18 cellular contexts compared by ENCODE assay signal in genomic region chr1:204997616-204998015, GRCh38. TPM values are rescaled to one million over a fixed set of nuclear protein-coding genes. Genes with fewer than 3 reads are reported as not detected.
DNase-seq lines count a peak whose midpoint lies in the region; ATAC-seq, FAIRE-seq and TF ChIP-seq lines count a peak whose summit lies in the region.
"Had no signal": no experiment of that assay in that cellular context is flagged by ENCODE, and none has a peak within 500 bp of the region (broad histone marks: within the 10 kb centered on the region; RNA-seq: fewer than 3 reads in every experiment).

No MANE protein-coding gene starts in this region.

- H3K27me3 ChIP-seq in gastroesophageal sphincter, result no peaks in the 10 kb centered on the region
- no peaks in the 10 kb centered on the region for H3K27me3 ChIP-seq in stomach smooth muscle (ENCODE audit: control insufficient read depth in 1 of 2, insufficient read depth in 2 of 2, low read length in 2 of 2)

- H3K27ac Mint-ChIP-seq in nephron, result peak overlapping the region in 2 of 3 experiments; percentile 79 to 84
- H3K27ac Mint-ChIP-seq in activated CD4-positive, alpha-beta memory T cell treated with anti-CD3 and anti-CD28 coated beads, Interleukin-2, amount 10 ng/mL, durations not matched to agents 7 days and 5 days, result no peak overlapping the region

- peaks cover 11% of the 10 kb centered on the region for H3K27me3 Mint-ChIP-seq in nephron (ENCODE audit: low read depth)
- H3K27me3 Mint-ChIP-seq in activated CD4-positive, alpha-beta memory T cell treated with anti-CD3 and anti-CD28 coated beads, Interleukin-2, amount 10 ng/mL, durations not matched to agents 7 days and 5 days, result peaks cover 4% of the 10 kb centered on the region

- no peaks in the 10 kb centered on the region for H3K9me3 Mint-ChIP-seq in nephron
- H3K9me3 Mint-ChIP-seq in activated CD4-positive, alpha-beta memory T cell treated with anti-CD3 and anti-CD28 coated beads, Interleukin-2, amount 10 ng/mL, durations not matched to agents 7 days and 5 days, result no peaks in the 10 kb centered on the region

- H3K4me3 Mint-ChIP-seq in nephron, result no peak overlapping the region
- no peak overlapping the region for H3K4me3 Mint-ChIP-seq in activated CD4-positive, alpha-beta memory T cell treated with anti-CD3 and anti-CD28 coated beads, Interleukin-2, amount 10 ng/mL, durations not matched to agents 7 days and 5 days

- peaks cover 0 to 22% (median 0%) of the 10 kb centered on the region in 3 donors for H3K4me1 ChIP-seq in gastroesophageal sphincter
- H3K4me1 ChIP-seq in stomach smooth muscle (ENCODE audit: control insufficient read depth, insufficient read depth, low read length), result peaks cover 12% of the 10 kb centered on the region
- H3K4me1 ChIP-seq: HAP-1, parathyroid adenoma had no signal

- POLR2A ChIA-PET in activated CD4-positive, alpha-beta memory T cell treated with anti-CD3 and anti-CD28 coated beads, Interleukin-2, amount 10 ng/mL, durations not matched to agents 7 days and 5 days (lab: Charles Lee), result no interaction called here

- no peak overlapping the region for H3K4me3 ChIP-seq in gastroesophageal sphincter
- no peak overlapping the region for H3K4me3 ChIP-seq in stomach smooth muscle (ENCODE audit: low read length in 2 of 2)
- H3K4me3 ChIP-seq: HAP-1, thoracic aorta had no signal

- TF ChIP-seq CTCF in gastroesophageal sphincter (IDR thresholded peaks at IDR 0.05), result no peak
- TF ChIP-seq CTCF in nephron (IDR thresholded peaks at IDR 0.05; ENCODE audit: unreplicated experiment in 3 of 3), result no peak

- TF ChIP-seq EP300 in gastroesophageal sphincter (IDR thresholded peaks at IDR 0.05), result no peak

- no peak for TF ChIP-seq POLR2A in gastroesophageal sphincter (IDR thresholded peaks at IDR 0.05)

- peak overlapping the region; percentile 46 for H3K27ac ChIP-seq in angular gyrus (ENCODE audit: low read depth, low read length)
- H3K27ac ChIP-seq in gastroesophageal sphincter, result peak overlapping the region in 3 of 4 donors; percentile 7 to 60 (median 45)
- H3K27ac ChIP-seq in stomach smooth muscle (ENCODE audit: low read length), result peak overlapping the region; percentile 31
- H3K27ac ChIP-seq: parathyroid adenoma, thoracic aorta had no signal

- CTCF ChIA-PET in activated CD4-positive, alpha-beta memory T cell treated with anti-CD3 and anti-CD28 coated beads, Interleukin-2, amount 10 ng/mL, durations not matched to agents 7 days and 5 days (lab: Charles Lee), result interaction anchor here (1.0 to 2.3 kb wide), 4 partner anchors 9 to 191 kb away, joined by 3 to 11 read pairs (median 3); no protein-coding TSS in a partner anchor

- peak; percentile 55 for ATAC-seq in gastroesophageal sphincter
- ATAC-seq: HepG2 had no signal

- H3K9ac ChIP-seq in stomach smooth muscle (ENCODE audit: low read length in 2 of 2), result no peak overlapping the region
- H3K9ac ChIP-seq: parathyroid adenoma had no signal

- FAIRE-seq in HTR-8/SVneo (lab: Jason Lieb, UNC), result no peak
- FAIRE-seq: HepG2 had no signal

- no peaks in the 10 kb centered on the region for H3K9me3 ChIP-seq in gastroesophageal sphincter
- no peaks in the 10 kb centered on the region for H3K9me3 ChIP-seq in stomach smooth muscle (ENCODE audit: control insufficient read depth in 2 of 2, low read length in 2 of 2)
- H3K9me3 ChIP-seq: HAP-1, thoracic aorta had no signal

- H3K4me1 Mint-ChIP-seq in nephron, result peaks cover 40% of the 10 kb centered on the region
- H3K4me1 Mint-ChIP-seq in activated CD4-positive, alpha-beta memory T cell treated with anti-CD3 and anti-CD28 coated beads, Interleukin-2, amount 10 ng/mL, durations not matched to agents 7 days and 5 days, result peaks cover 9% of the 10 kb centered on the region

- WGBS in gastroesophageal sphincter (ENCODE audit: low coverage in 1 of 2), 2 donors, result 62% methylated on average over 5 of the region's 9 CpGs; no CpG with 5 or more reads in 1 of the 2 donors

- H3K36me3 Mint-ChIP-seq in nephron (ENCODE audit: low read depth), result no peaks in the 10 kb centered on the region
- no peaks in the 10 kb centered on the region for H3K36me3 Mint-ChIP-seq in activated CD4-positive, alpha-beta memory T cell treated with anti-CD3 and anti-CD28 coated beads, Interleukin-2, amount 10 ng/mL, durations not matched to agents 7 days and 5 days (ENCODE audit: low read depth)

- DNase-seq in COLO668 (lab: John Stamatoyannopoulos, UW; ENCODE audit: unreplicated experiment) (no peak), HTR-8/SVneo (ENCODE audit: insufficient read length, low spot score) (no peak), SIG-M5 treated with dmso at 0.1 percent for 504 hours (lab: John Stamatoyannopoulos, UW; ENCODE audit: unreplicated experiment) (no peak)
- no peak for DNase-seq in activated CD4-positive, alpha-beta memory T cell treated with anti-CD3 and anti-CD28 coated beads, Interleukin-2, amount 10 ng/mL, durations not matched to agents 7 days and 5 days
- DNase-seq: activated CD4-positive, alpha-beta T cell treated with anti-CD3 and anti-CD28 coated beads, Interleukin-2, amount 50 U/mL, for 4 hours; activated naive CD4-positive, alpha-beta T cell treated with Interleukin-2 at 50 U/mL for 16 hours; activated T-cell treated with anti-CD3 and anti-CD28 coated beads for 4 hours; DND-41; NCI-H1417 treated with DMSO at 0.1 percent for 48 hours; NCI-H526 treated with DMSO at 0.1 percent for 48 hours had no signal

- peaks cover 0 to 77% of the 10 kb centered on the region in 2 donors for H3K36me3 ChIP-seq in gastroesophageal sphincter
- peaks cover 10 to 35% of the 10 kb centered on the region in 2 donors for H3K36me3 ChIP-seq in stomach smooth muscle (ENCODE audit: control insufficient read depth in 2 of 2, insufficient read depth in 2 of 2, low read length in 2 of 2)
- H3K36me3 ChIP-seq: HAP-1, thoracic aorta had no signal

RNA-seq across cellular contexts. Expression of gene CNTN2, which starts 45.4 kb away (rescaled TPM):
- total RNA-seq in gastroesophageal sphincter, result 1 to 10 TPM; 1.2 to 4.2 (median 1.8) TPM
- total RNA-seq in activated CD4-positive, alpha-beta memory T cell treated with anti-CD3 and anti-CD28 coated beads, Interleukin-2, amount 10 ng/mL, durations not matched to agents 7 days and 5 days, result not detected
- total RNA-seq: HepG2 had no signal
